Comparison of ENCODE assay signal across 11 cellular contexts in the genomic region with DNA sequence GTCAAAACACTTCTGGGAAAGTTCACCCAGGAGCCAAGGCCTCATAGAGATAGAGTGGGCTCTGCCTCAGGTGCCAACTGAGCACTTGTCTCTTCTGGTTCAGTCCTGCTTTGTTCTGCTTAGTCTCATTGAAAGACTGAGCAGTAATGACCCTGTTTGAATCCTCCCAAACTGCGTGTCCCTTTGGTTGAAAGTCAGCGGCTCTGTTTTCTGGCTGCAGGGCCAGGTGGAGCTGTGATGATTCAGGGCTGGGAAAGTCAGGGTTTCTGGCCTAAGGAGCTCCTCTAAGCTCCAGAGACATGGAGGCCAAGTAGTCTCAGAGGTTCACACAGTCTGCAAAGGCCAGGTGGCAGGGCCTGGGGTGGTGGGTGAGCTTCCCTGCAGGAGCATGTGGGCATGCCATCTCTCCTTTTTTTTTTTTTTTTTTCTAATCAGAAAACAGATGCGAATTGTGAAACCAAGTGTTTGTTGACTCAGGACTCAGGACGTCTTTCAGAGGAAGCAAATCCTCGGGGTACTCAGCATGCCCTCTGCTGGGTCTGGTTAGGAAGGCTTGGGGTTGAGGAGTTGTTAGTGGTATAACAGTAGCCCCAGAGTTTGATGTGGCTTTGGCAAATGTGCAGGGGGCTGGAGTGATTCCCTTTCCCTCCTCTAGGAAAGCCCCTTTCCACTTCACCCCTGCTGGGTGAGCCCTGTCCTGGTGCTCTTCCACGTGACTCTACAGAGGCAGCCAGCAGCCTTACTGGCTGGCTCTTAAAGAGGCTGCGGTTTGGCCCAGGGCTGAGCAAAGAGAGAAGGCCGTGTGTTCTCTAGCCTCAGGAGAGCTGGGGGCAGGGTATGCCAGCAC. TPM values are rescaled to one million over a fixed set of nuclear protein-coding genes. Genes with fewer than 3 reads are reported as not detected.
DNase-seq lines count a peak whose midpoint lies in the region; ATAC-seq, FAIRE-seq and TF ChIP-seq lines count a peak whose summit lies in the region.
"Had no signal": no experiment of that assay in that cellular context is flagged by ENCODE, and none has a peak within 500 bp of the region (broad histone marks: within the 10 kb centered on the region; RNA-seq: fewer than 3 reads in every experiment).

No MANE protein-coding gene starts in this region.

- H3K9ac ChIP-seq in liver (ENCODE audit: low read depth in 1 of 2, low read length in 2 of 2) = peak overlapping the region in 1 of 2 donors; percentile 11

- 41% methylated on average over 8 of the region's 8 CpGs for WGBS in liver

- H3K27me3 ChIP-seq in bronchial epithelial cell (ENCODE audit: control insufficient read depth, insufficient read depth, low read length) = no peaks in the 10 kb centered on the region
- H3K27me3 ChIP-seq in liver (ENCODE audit: control insufficient read depth in 4 of 4, insufficient read depth in 4 of 4, low read length in 3 of 4) = no peaks in the 10 kb centered on the region

- TF ChIP-seq CTCF in AG10803 (conservative IDR thresholded peaks at IDR 0.05; ENCODE audit: low read length) = peak; percentile 46
- no peak for TF ChIP-seq CTCF in bronchial epithelial cell (IDR thresholded peaks at IDR 0.05; ENCODE audit: insufficient read depth, low read length, severe bottlenecking)
- no peak for TF ChIP-seq CTCF in liver (IDR thresholded peaks at IDR 0.05; ENCODE audit: low read depth, low read length, missing input control)

- TF ChIP-seq RAD21 in liver (IDR thresholded peaks at IDR 0.05) = peak; percentile 32 to 35

- no peak overlapping the region for H3K4me3 ChIP-seq in AG10803 (ENCODE audit: low read length)
- H3K4me3 ChIP-seq in bronchial epithelial cell (ENCODE audit: low read depth, low read length) = no peak overlapping the region
- no peak overlapping the region for H3K4me3 ChIP-seq in liver (ENCODE audit: low read depth in 1 of 3, low read length in 3 of 3)

- no peaks in the 10 kb centered on the region for H3K36me3 ChIP-seq in bronchial epithelial cell (ENCODE audit: control insufficient read depth, insufficient read depth, low read length)
- H3K36me3 ChIP-seq in liver (ENCODE audit: control insufficient read depth in 4 of 4, insufficient read depth in 3 of 4, low read depth in 1 of 4, low read length in 3 of 4) = no peaks in the 10 kb centered on the region

- peak; percentile 76 for DNase-seq in AG10803 (ENCODE audit: low read depth)
- DNase-seq in LHCN-M2 (ENCODE audit: low read depth) = peak; percentile 84
- DNase-seq in bronchial epithelial cell (ENCODE audit: low read depth) = peak; percentile 62
- no peak for DNase-seq in NCI-H1048 (lab: John Stamatoyannopoulos, UW)
- DNase-seq: NCI-H2081; stimulated activated CD4-positive, alpha-beta T cell treated with anti-CD3 and anti-CD28 coated beads, Interleukin-4, amount 100 ng/mL, for 1 hour had no signal

- H3K9me3 ChIP-seq in liver (ENCODE audit: control insufficient read depth in 4 of 4, low read length in 3 of 4) = no peaks in the 10 kb centered on the region

- H3K27ac ChIP-seq in liver (ENCODE audit: low read depth in 1 of 2, low read length in 2 of 2) = peak overlapping the region; percentile 88

- FAIRE-seq in bronchial epithelial cell (lab: Jason Lieb, UNC) = peak; percentile 62
- FAIRE-seq: endometrium had no signal

- no peak for ATAC-seq in GM19351 (IDR thresholded peaks at IDR 0.05; ENCODE audit: unreplicated experiment)
- no peak for ATAC-seq in HG03442 (IDR thresholded peaks at IDR 0.05; ENCODE audit: unreplicated experiment)
- ATAC-seq in HG02973 (IDR thresholded peaks at IDR 0.05; ENCODE audit: unreplicated experiment) = no peak

- H3K4me1 ChIP-seq in liver (ENCODE audit: control insufficient read depth in 4 of 4, insufficient read depth in 4 of 4, low read length in 3 of 4) = peaks cover 17 to 38% (median 34%) of the 10 kb centered on the region in 4 donors

TF ChIP-seq in liver, 16 proteins besides CTCF, POLR2A, EP300 and RAD21:
- TF ChIP-seq HNF4A (conservative IDR thresholded peaks at IDR 0.05) (peak in 1 of 2 donors; percentile 13), FOXA2 (IDR thresholded peaks at IDR 0.05) (peak; percentile 45), HNF4G (IDR thresholded peaks at IDR 0.05) (no peak)

RNA-seq across cellular contexts. Expression of a gene that starts 38.3 kb away (rescaled TPM):
- total RNA-seq in LHCN-M2 (2014; rRNA removed) (2.5 and 2.8 TPM in 2 replicates), bronchial epithelial cell (1.1 and 1.2 TPM in 2 replicates), liver (1 to 10 TPM in 1 of 2 donors, under 1 TPM in 1; 0.70 to 1.9 TPM)
- polyA plus RNA-seq in LHCN-M2 (2012) = 2.1 TPM
- 1 to 10 TPM in 1 of 2 donors, under 1 TPM in 1; 0.73 to 1.8 TPM for polyA plus RNA-seq in liver
